ENCODE assay signal across 9 cellular contexts in the genomic region with DNA sequence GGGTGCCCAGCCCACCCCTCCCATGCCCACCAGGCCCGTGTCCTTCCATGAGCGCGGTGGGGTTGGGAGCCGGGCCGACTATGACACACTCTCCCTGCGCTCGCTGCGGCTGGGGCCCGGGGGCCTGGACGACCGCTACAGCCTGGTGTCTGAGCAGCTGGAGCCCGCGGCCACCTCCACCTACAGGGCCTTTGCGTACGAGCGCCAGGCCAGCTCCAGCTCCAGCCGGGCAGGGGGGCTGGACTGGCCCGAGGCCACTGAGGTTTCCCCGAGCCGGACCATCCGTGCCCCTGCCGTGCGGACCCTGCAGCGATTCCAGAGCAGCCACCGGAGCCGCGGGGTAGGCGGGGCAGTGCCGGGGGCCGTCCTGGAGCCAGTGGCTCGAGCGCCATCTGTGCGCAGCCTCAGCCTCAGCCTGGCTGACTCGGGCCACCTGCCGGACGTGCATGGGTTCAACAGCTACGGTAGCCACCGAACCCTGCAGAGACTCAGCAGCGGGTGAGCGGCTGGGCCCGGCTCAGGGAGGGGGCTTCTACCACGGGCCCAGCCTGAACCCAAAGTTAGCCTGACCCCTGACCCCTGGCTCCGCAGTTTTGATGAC. TPM values are rescaled to one million over a fixed set of nuclear protein-coding genes. Genes with fewer than 3 reads are reported as not detected.
DNase-seq lines count a peak whose midpoint lies in the region; ATAC-seq and TF ChIP-seq lines count a peak whose summit lies in the region.
"Had no signal": no experiment of that assay in that cellular context is flagged by ENCODE, and none has a peak within 500 bp of the region (broad histone marks: within the 10 kb centered on the region; RNA-seq: fewer than 3 reads in every experiment).

No MANE protein-coding gene starts in this region.

- TF ChIP-seq CTCF in GM12872 (IDR thresholded peaks at IDR 0.05; ENCODE audit: insufficient read depth, low read depth, low read length) (peak; percentile 67), epithelial cell of proximal tubule (conservative IDR thresholded peaks at IDR 0.05; ENCODE audit: low read depth, low read length) (peak; percentile 60), A673 (conservative IDR thresholded peaks at IDR 0.05; ENCODE audit: low read depth, low read length) (no peak)

- H3K4me3 ChIP-seq in epithelial cell of proximal tubule (ENCODE audit: low read depth, low read length), result peak overlapping the region; percentile 61
- H3K4me3 ChIP-seq in A673 (ENCODE audit: low read depth, low read length, poor library complexity, severe bottlenecking), result no peak overlapping the region

- intact Hi-C loops in posterior vena cava (cut with DNase I) (no loop called here), A673 (cut with micrococcal nuclease; ENCODE audit: unreplicated experiment) (no loop called here)

- CTCF ChIA-PET in A673 (lab: Charles Lee), result no interaction called here

- H3K36me3 ChIP-seq in A673 (ENCODE audit: insufficient read depth, low read length, poor library complexity, severe bottlenecking), result no peaks in the 10 kb centered on the region

- no peak overlapping the region for H3K27ac Mint-ChIP-seq in T-helper 17 cell

- peak in 1 of 3 donors; percentile 39 for DNase-seq in T-helper 17 cell
- no peak for DNase-seq in epithelial cell of proximal tubule (ENCODE audit: low read depth)
- peak; percentile 93 for DNase-seq in posterior vena cava (ENCODE audit: low spot score)
- DNase-seq in middle frontal gyrus (ENCODE audit: extremely low spot score, low spot score), result no peak
- no peak for DNase-seq in NCI-H146 (lab: John Stamatoyannopoulos, UW)
- DNase-seq in A673 (ENCODE audit: low spot score), result no peak

- no peaks in the 10 kb centered on the region for H3K9me3 ChIP-seq in T-helper 17 cell (ENCODE audit: control insufficient read depth, low read length, poor library complexity, severe bottlenecking)
- H3K9me3 ChIP-seq in A673 (ENCODE audit: low read depth, low read length, poor library complexity, severe bottlenecking), result no peaks in the 10 kb centered on the region

- H3K27me3 ChIP-seq in A673 (replicated peaks; ENCODE audit: insufficient read depth, low read depth, low read length, poor library complexity), result no peaks in the 10 kb centered on the region

- H3K27ac ChIP-seq in A673 (ENCODE audit: low read depth, low read length, poor library complexity, severe bottlenecking), result no peak overlapping the region
- H3K27ac ChIP-seq: parathyroid adenoma had no signal

- peak; percentile 77 for ATAC-seq in HG02938 (IDR thresholded peaks at IDR 0.05; ENCODE audit: unreplicated experiment)
- ATAC-seq in T-helper 17 cell, result peak; percentile 79

- no peaks in the 10 kb centered on the region for H3K27me3 Mint-ChIP-seq in T-helper 17 cell

- no TSS peak for BruUV-seq in A673 (replicated peaks; lab: Mats Ljungman, UMichigan)

- peak overlapping the region; percentile 58 for H3K4me3 Mint-ChIP-seq in T-helper 17 cell

- H3K4me1 Mint-ChIP-seq in T-helper 17 cell, result peaks cover 3% of the 10 kb centered on the region

- POLR2A ChIA-PET in A673 (lab: Charles Lee; ENCODE audit: low non-redundant PET), result no interaction called here

- H3K4me1 ChIP-seq in A673 (ENCODE audit: insufficient read depth, low read length, poor library complexity, severe bottlenecking), result no peaks in the 10 kb centered on the region

- H3K36me3 Mint-ChIP-seq in T-helper 17 cell (ENCODE audit: low read depth), result no peaks in the 10 kb centered on the region

RNA-seq across cellular contexts. Expression of a gene that starts 3.0 kb away (rescaled TPM):
- not detected for total RNA-seq in T-helper 17 cell
- total RNA-seq in epithelial cell of proximal tubule, result 20.6 and 30.7 TPM in 2 replicates
- under 1 TPM in 1 of 2 donors, not detected in 1; 0.10 TPM for total RNA-seq in posterior vena cava
- not detected in 2 replicates for total RNA-seq in A673 (2021)

RNA-seq across cellular contexts. Expression of a gene that starts 17.8 kb away (rescaled TPM):
- total RNA-seq in T-helper 17 cell (100 to 1,000 TPM; 353 to 409 TPM), epithelial cell of proximal tubule (52.9 and 83.9 TPM in 2 replicates), posterior vena cava (10 to 100 TPM; 30.7 to 45.2 TPM), A673 (2021) (16.6 and 17.6 TPM in 2 replicates)

RNA-seq across cellular contexts. Expression of a gene that starts 27.7 kb away (rescaled TPM):
- total RNA-seq in T-helper 17 cell, result 1 to 10 TPM; 6.0 to 8.6 TPM
- 13.9 and 24.4 TPM in 2 replicates for total RNA-seq in epithelial cell of proximal tubule
- 1 to 10 TPM in 1 of 2 donors, under 1 TPM in 1; 0.52 to 1.8 TPM for total RNA-seq in posterior vena cava
- total RNA-seq in A673 (2021), result 19.0 and 28.9 TPM in 2 replicates

RNA-seq across cellular contexts. Expression of a gene that starts 44.8 kb away (rescaled TPM):
- total RNA-seq in T-helper 17 cell (100 to 1,000 TPM; 131 to 165 TPM), epithelial cell of proximal tubule (7.7 and 20.1 TPM in 2 replicates), posterior vena cava (under 1 TPM; 0.57 to 0.93 TPM), A673 (2021) (0.26 TPM in 1 of 2 replicates, not detected in the other)

RNA-seq across cellular contexts. Expression of a gene that starts 53.0 kb away (rescaled TPM):
- total RNA-seq in T-helper 17 cell (10 to 100 TPM; 21.8 to 24.5 TPM), epithelial cell of proximal tubule (53.4 and 66.1 TPM in 2 replicates), posterior vena cava (10 to 100 TPM; 16.3 to 16.7 TPM), A673 (2021) (33.5 and 37.6 TPM in 2 replicates)

Comparison
In these comparisons a context has a peak if more than half of its experiments do, and no peak if none do; other contexts are left out.
1. RNA of a gene that starts 3.0 kb away (total RNA-seq): 20.6 to 30.7 TPM in epithelial cell of proximal tubule; not detected in T-helper 17 cell, 0.10 TPM in posterior vena cava and not detected in A673; every median in the first group is over 10 times any median in the second.